Comparison of ENCODE assay signal across 1 cellular context in genomic region chr16:17294856-17295255, GRCh38.
TF ChIP-seq lines count a peak whose summit lies in the region.

No MANE protein-coding gene starts in this region.

TF ChIP-seq in H1, 55 proteins besides CTCF, POLR2A, EP300 and RAD21 (continued from another document):
- TF ChIP-seq HDAC2 (IDR thresholded peaks at IDR 0.05; ENCODE audit: borderline replicate concordance in 1 of 2, low read depth in 2 of 2, low read length in 2 of 2) (no peak), KDM1A (IDR thresholded peaks at IDR 0.05; ENCODE audit: borderline replicate concordance, low read length) (0 out of 2 replicates have a peak, but pooled peaks have one; percentile 19), YY1 (IDR thresholded peaks at IDR 0.05; ENCODE audit: low read depth, low read length) (no peak)
- TF ChIP-seq, protein P1, sequence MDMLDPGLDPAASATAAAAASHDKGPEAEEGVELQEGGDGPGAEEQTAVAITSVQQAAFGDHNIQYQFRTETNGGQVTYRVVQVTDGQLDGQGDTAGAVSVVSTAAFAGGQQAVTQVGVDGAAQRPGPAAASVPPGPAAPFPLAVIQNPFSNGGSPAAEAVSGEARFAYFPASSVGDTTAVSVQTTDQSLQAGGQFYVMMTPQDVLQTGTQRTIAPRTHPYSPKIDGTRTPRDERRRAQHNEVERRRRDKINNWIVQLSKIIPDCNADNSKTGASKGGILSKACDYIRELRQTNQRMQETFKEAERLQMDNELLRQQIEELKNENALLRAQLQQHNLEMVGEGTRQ (IDR thresholded peaks at IDR 0.05; ENCODE audit: low read length) = no peak
